Comparison of ENCODE assay signal across 1 cellular context in the genomic region with DNA sequence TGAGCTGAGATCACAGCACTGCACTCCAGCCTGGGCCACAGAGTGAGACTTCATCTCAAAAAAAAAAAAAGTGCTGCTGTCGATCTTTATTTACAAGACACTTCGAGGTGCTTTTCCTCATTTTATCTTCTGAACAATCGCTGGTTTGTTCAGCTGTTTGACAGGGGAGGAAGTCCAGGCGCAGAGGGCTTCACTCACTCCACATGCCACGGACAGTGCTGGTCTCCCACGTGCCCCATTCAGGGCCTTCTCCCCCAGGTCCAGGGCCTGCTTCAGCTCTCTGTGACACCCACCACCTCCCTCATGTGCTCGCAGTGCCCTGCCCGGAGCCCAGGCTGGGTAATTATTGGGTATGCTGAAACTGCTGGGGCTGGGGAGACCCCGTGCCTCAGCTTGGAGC.
A peak's percentile ranks its signal among the peaks of the same experiment; 100 is the strongest.
TF ChIP-seq lines count a peak whose summit lies in the region.

No MANE protein-coding gene starts in this region.

TF ChIP-seq in HepG2, 621 proteins besides CTCF, POLR2A, EP300 and RAD21 (continued from another document and continues in another):
- TF ChIP-seq, protein P1, sequence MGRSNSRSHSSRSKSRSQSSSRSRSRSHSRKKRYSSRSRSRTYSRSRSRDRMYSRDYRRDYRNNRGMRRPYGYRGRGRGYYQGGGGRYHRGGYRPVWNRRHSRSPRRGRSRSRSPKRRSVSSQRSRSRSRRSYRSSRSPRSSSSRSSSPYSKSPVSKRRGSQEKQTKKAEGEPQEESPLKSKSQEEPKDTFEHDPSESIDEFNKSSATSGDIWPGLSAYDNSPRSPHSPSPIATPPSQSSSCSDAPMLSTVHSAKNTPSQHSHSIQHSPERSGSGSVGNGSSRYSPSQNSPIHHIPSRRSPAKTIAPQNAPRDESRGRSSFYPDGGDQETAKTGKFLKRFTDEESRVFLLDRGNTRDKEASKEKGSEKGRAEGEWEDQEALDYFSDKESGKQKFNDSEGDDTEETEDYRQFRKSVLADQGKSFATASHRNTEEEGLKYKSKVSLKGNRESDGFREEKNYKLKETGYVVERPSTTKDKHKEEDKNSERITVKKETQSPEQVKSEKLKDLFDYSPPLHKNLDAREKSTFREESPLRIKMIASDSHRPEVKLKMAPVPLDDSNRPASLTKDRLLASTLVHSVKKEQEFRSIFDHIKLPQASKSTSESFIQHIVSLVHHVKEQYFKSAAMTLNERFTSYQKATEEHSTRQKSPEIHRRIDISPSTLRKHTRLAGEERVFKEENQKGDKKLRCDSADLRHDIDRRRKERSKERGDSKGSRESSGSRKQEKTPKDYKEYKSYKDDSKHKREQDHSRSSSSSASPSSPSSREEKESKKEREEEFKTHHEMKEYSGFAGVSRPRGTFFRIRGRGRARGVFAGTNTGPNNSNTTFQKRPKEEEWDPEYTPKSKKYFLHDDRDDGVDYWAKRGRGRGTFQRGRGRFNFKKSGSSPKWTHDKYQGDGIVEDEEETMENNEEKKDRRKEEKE (IDR thresholded peaks at IDR 0.05) = no peak
- TF ChIP-seq REXO4 (CRISPR knock-in tag; IDR thresholded peaks at IDR 0.05; ENCODE audit: borderline replicate concordance) = peak; percentile 70; the same call in 1 of the 2 replicates
- no peak for TF ChIP-seq ZBTB8A (CRISPR knock-in tag; IDR thresholded peaks at IDR 0.05; ENCODE audit: borderline replicate concordance, low read depth)
- no peak for TF ChIP-seq DNMT1 (CRISPR knock-in tag; IDR thresholded peaks at IDR 0.05)
- peak; percentile 50; the same call in 1 of the 2 replicates for TF ChIP-seq ZFY (CRISPR knock-in tag; IDR thresholded peaks at IDR 0.05)
- TF ChIP-seq ELF3 (CRISPR knock-in tag; IDR thresholded peaks at IDR 0.05) = peak; percentile 84
- TF ChIP-seq FOXP1 (IDR thresholded peaks at IDR 0.05) = no peak
- peak; percentile 42; the same call in 1 of the 2 replicates for TF ChIP-seq FOXP1 (CRISPR knock-in tag; IDR thresholded peaks at IDR 0.05)
- TF ChIP-seq ZNF430 (CRISPR knock-in tag; IDR thresholded peaks at IDR 0.05) = peak; percentile 63; the same call in 1 of the 2 replicates
- peak; percentile 66; the same call in 1 of the 2 replicates for TF ChIP-seq GATAD2A (CRISPR knock-in tag; IDR thresholded peaks at IDR 0.05)
- TF ChIP-seq, protein P2, sequence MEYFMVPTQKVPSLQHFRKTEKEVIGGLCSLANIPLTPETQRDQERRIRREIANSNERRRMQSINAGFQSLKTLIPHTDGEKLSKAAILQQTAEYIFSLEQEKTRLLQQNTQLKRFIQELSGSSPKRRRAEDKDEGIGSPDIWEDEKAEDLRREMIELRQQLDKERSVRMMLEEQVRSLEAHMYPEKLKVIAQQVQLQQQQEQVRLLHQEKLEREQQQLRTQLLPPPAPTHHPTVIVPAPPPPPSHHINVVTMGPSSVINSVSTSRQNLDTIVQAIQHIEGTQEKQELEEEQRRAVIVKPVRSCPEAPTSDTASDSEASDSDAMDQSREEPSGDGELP (IDR thresholded peaks at IDR 0.05; ENCODE audit: borderline replicate concordance, low read depth) = peak; percentile 96
- TF ChIP-seq, protein P3, sequence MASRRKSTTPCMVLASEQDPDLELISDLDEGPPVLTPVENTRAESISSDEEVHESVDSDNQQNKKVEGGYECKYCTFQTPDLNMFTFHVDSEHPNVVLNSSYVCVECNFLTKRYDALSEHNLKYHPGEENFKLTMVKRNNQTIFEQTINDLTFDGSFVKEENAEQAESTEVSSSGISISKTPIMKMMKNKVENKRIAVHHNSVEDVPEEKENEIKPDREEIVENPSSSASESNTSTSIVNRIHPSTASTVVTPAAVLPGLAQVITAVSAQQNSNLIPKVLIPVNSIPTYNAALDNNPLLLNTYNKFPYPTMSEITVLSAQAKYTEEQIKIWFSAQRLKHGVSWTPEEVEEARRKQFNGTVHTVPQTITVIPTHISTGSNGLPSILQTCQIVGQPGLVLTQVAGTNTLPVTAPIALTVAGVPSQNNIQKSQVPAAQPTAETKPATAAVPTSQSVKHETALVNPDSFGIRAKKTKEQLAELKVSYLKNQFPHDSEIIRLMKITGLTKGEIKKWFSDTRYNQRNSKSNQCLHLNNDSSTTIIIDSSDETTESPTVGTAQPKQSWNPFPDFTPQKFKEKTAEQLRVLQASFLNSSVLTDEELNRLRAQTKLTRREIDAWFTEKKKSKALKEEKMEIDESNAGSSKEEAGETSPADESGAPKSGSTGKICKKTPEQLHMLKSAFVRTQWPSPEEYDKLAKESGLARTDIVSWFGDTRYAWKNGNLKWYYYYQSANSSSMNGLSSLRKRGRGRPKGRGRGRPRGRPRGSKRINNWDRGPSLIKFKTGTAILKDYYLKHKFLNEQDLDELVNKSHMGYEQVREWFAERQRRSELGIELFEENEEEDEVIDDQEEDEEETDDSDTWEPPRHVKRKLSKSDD (CRISPR knock-in tag; IDR thresholded peaks at IDR 0.05; ENCODE audit: low read depth) = 0 out of 2 replicates have a peak, but pooled peaks have one; percentile 45
- TF ChIP-seq ZNF547 (CRISPR knock-in tag; IDR thresholded peaks at IDR 0.05) = peak; percentile 27; the same call in 1 of the 2 replicates
- peak; percentile 56; the same call in 1 of the 2 replicates for TF ChIP-seq RXRB (CRISPR knock-in tag; IDR thresholded peaks at IDR 0.05; ENCODE audit: borderline replicate concordance)
- no peak for TF ChIP-seq SOX6 (IDR thresholded peaks at IDR 0.05)
- peak; percentile 77 for TF ChIP-seq SOX6 (CRISPR knock-in tag; IDR thresholded peaks at IDR 0.05)
- TF ChIP-seq, protein P4, sequence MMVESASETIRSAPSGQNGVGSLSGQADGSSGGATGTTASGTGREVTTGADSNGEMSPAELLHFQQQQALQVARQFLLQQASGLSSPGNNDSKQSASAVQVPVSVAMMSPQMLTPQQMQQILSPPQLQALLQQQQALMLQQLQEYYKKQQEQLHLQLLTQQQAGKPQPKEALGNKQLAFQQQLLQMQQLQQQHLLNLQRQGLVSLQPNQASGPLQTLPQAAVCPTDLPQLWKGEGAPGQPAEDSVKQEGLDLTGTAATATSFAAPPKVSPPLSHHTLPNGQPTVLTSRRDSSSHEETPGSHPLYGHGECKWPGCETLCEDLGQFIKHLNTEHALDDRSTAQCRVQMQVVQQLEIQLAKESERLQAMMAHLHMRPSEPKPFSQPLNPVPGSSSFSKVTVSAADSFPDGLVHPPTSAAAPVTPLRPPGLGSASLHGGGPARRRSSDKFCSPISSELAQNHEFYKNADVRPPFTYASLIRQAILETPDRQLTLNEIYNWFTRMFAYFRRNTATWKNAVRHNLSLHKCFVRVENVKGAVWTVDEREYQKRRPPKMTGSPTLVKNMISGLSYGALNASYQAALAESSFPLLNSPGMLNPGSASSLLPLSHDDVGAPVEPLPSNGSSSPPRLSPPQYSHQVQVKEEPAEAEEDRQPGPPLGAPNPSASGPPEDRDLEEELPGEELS (CRISPR knock-in tag; IDR thresholded peaks at IDR 0.05) = peak; percentile 63; the same call in 1 of the 2 replicates
- no peak for TF ChIP-seq LCORL (IDR thresholded peaks at IDR 0.05)
- no peak for TF ChIP-seq LCORL (CRISPR knock-in tag; IDR thresholded peaks at IDR 0.05)
- TF ChIP-seq MYC (CRISPR knock-in tag; IDR thresholded peaks at IDR 0.05; ENCODE audit: borderline replicate concordance) = peak; percentile 85
- peak; percentile 36; the same call in 1 of the 2 replicates for TF ChIP-seq SPEN (CRISPR knock-in tag; IDR thresholded peaks at IDR 0.05; ENCODE audit: low read depth)
- TF ChIP-seq, protein P5, sequence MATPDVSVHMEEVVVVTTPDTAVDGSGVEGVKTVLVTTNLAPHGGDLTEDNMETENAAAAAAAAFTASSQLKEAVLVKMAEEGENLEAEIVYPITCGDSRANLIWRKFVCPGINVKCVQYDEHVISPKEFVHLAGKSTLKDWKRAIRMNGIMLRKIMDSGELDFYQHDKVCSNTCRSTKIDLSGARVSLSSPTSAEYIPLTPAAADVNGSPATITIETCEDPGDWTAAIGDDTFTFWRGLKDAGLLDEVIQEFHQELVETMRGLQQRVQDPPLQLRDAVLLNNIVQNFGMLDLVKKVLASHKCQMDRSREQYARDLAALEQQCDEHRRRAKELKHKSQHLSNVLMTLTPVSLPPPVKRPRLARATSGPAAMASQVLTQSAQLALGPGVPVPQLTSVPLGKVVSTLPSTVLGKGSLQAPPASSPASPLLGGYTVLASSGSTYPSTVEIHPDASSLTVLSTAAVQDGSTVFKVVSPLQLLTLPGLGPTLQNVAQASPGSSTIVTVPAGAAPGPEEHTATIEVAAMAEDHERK (CRISPR knock-in tag; IDR thresholded peaks at IDR 0.05; ENCODE audit: low read depth) = no peak
- TF ChIP-seq TAF15 (IDR thresholded peaks at IDR 0.05; ENCODE audit: low read depth, low read length, poor library complexity, severe bottlenecking) = no peak
- peak; percentile 96 for TF ChIP-seq TGIF2 (CRISPR knock-in tag; IDR thresholded peaks at IDR 0.05)
- 0 out of 2 replicates have a peak, but pooled peaks have one; percentile 23 for TF ChIP-seq CBX5 (CRISPR knock-in tag; IDR thresholded peaks at IDR 0.05; ENCODE audit: borderline replicate concordance)
- TF ChIP-seq FOXA3 (CRISPR knock-in tag; IDR thresholded peaks at IDR 0.05) = peak; percentile 82
- no peak for TF ChIP-seq NR2F6 (IDR thresholded peaks at IDR 0.05)
- TF ChIP-seq NR2F6 (CRISPR knock-in tag; IDR thresholded peaks at IDR 0.05) = peak; percentile 51
- 0 out of 2 replicates have a peak, but pooled peaks have one; percentile 47 for TF ChIP-seq ZNF788 (CRISPR knock-in tag; IDR thresholded peaks at IDR 0.05; ENCODE audit: borderline replicate concordance)
- TF ChIP-seq, protein P6, sequence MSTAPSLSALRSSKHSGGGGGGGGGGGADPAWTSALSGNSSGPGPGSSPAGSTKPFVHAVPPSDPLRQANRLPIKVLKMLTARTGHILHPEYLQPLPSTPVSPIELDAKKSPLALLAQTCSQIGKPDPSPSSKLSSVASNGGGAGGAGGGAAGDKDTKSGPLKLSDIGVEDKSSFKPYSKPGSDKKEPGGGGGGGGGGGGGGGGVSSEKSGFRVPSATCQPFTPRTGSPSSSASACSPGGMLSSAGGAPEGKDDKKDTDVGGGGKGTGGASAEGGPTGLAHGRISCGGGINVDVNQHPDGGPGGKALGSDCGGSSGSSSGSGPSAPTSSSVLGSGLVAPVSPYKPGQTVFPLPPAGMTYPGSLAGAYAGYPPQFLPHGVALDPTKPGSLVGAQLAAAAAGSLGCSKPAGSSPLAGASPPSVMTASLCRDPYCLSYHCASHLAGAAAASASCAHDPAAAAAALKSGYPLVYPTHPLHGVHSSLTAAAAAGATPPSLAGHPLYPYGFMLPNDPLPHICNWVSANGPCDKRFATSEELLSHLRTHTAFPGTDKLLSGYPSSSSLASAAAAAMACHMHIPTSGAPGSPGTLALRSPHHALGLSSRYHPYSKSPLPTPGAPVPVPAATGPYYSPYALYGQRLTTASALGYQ (CRISPR knock-in tag; IDR thresholded peaks at IDR 0.05) = no peak
- TF ChIP-seq, protein P7, sequence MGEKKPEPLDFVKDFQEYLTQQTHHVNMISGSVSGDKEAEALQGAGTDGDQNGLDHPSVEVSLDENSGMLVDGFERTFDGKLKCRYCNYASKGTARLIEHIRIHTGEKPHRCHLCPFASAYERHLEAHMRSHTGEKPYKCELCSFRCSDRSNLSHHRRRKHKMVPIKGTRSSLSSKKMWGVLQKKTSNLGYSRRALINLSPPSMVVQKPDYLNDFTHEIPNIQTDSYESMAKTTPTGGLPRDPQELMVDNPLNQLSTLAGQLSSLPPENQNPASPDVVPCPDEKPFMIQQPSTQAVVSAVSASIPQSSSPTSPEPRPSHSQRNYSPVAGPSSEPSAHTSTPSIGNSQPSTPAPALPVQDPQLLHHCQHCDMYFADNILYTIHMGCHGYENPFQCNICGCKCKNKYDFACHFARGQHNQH (CRISPR knock-in tag; IDR thresholded peaks at IDR 0.05) = no peak
- TF ChIP-seq, protein P8, sequence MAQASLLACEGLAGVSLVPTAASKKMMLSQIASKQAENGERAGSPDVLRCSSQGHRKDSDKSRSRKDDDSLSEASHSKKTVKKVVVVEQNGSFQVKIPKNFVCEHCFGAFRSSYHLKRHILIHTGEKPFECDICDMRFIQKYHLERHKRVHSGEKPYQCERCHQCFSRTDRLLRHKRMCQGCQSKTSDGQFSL (CRISPR knock-in tag; IDR thresholded peaks at IDR 0.05) = no peak
- no peak for TF ChIP-seq MAFK (conservative IDR thresholded peaks at IDR 0.05 in 1 of 2, IDR thresholded peaks at IDR 0.05 in 1 of 2; ENCODE audit: low read length in 2 of 2)
- TF ChIP-seq HCFC1 (IDR thresholded peaks at IDR 0.05; ENCODE audit: low read depth, low read length) = no peak
- TF ChIP-seq ZMYM3 (CRISPR knock-in tag; IDR thresholded peaks at IDR 0.05) = no peak
- peak; percentile 18; the same call in 1 of the 2 replicates for TF ChIP-seq TBX3 (IDR thresholded peaks at IDR 0.05; ENCODE audit: borderline replicate concordance)
- TF ChIP-seq, protein P9, sequence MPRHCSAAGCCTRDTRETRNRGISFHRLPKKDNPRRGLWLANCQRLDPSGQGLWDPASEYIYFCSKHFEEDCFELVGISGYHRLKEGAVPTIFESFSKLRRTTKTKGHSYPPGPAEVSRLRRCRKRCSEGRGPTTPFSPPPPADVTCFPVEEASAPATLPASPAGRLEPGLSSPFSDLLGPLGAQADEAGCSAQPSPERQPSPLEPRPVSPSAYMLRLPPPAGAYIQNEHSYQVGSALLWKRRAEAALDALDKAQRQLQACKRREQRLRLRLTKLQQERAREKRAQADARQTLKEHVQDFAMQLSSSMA (CRISPR knock-in tag; IDR thresholded peaks at IDR 0.05) = peak; percentile 67; the same call in 1 of the 2 replicates
- TF ChIP-seq, protein P10, sequence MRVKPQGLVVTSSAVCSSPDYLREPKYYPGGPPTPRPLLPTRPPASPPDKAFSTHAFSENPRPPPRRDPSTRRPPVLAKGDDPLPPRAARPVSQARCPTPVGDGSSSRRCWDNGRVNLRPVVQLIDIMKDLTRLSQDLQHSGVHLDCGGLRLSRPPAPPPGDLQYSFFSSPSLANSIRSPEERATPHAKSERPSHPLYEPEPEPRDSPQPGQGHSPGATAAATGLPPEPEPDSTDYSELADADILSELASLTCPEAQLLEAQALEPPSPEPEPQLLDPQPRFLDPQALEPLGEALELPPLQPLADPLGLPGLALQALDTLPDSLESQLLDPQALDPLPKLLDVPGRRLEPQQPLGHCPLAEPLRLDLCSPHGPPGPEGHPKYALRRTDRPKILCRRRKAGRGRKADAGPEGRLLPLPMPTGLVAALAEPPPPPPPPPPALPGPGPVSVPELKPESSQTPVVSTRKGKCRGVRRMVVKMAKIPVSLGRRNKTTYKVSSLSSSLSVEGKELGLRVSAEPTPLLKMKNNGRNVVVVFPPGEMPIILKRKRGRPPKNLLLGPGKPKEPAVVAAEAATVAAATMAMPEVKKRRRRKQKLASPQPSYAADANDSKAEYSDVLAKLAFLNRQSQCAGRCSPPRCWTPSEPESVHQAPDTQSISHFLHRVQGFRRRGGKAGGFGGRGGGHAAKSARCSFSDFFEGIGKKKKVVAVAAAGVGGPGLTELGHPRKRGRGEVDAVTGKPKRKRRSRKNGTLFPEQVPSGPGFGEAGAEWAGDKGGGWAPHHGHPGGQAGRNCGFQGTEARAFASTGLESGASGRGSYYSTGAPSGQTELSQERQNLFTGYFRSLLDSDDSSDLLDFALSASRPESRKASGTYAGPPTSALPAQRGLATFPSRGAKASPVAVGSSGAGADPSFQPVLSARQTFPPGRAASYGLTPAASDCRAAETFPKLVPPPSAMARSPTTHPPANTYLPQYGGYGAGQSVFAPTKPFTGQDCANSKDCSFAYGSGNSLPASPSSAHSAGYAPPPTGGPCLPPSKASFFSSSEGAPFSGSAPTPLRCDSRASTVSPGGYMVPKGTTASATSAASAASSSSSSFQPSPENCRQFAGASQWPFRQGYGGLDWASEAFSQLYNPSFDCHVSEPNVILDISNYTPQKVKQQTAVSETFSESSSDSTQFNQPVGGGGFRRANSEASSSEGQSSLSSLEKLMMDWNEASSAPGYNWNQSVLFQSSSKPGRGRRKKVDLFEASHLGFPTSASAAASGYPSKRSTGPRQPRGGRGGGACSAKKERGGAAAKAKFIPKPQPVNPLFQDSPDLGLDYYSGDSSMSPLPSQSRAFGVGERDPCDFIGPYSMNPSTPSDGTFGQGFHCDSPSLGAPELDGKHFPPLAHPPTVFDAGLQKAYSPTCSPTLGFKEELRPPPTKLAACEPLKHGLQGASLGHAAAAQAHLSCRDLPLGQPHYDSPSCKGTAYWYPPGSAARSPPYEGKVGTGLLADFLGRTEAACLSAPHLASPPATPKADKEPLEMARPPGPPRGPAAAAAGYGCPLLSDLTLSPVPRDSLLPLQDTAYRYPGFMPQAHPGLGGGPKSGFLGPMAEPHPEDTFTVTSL (CRISPR knock-in tag; IDR thresholded peaks at IDR 0.05; ENCODE audit: borderline replicate concordance) = peak; percentile 74
